Comparison of ENCODE assay signal across 1 cellular context in genomic region chr12:53172352-53172751, GRCh38.
TF ChIP-seq lines count a peak whose summit lies in the region.

No MANE protein-coding gene starts in this region.

TF ChIP-seq in WTC11, 78 proteins besides CTCF, POLR2A, EP300 and RAD21:
- no peak for TF ChIP-seq CREM (CRISPR knock-in tag; IDR thresholded peaks at IDR 0.05)
- TF ChIP-seq GTF2I (CRISPR knock-in tag; conservative IDR thresholded peaks at IDR 0.05) = no peak
